Comparison of ENCODE assay signal across 9 cellular contexts in genomic region chr1:162696286-162696862, GRCh38.
A peak's percentile ranks its signal among the peaks of the same experiment; 100 is the strongest.
DNase-seq lines count a peak whose midpoint lies in the region; ATAC-seq and TF ChIP-seq lines count a peak whose summit lies in the region.
"Had no signal": no experiment of that assay in that cellular context is flagged by ENCODE, and none has a peak within 500 bp of the region (broad histone marks: within the 10 kb centered on the region; RNA-seq: fewer than 3 reads in every experiment).

No MANE protein-coding gene starts in this region.

- TF ChIP-seq CTCF in LNCaP clone FGC (IDR thresholded peaks at IDR 0.05; ENCODE audit: control insufficient read depth, extremely low read depth, insufficient read depth) (no peak), omental fat pad (IDR thresholded peaks at IDR 0.05) (no peak)

- no peak overlapping the region for H3K4me3 ChIP-seq in LNCaP clone FGC (ENCODE audit: low read depth, low read length)

- peak; percentile 90 for ATAC-seq in omental fat pad (ENCODE audit: low FRiP score)
- no peak for ATAC-seq in GM21528 (IDR thresholded peaks at IDR 0.05; ENCODE audit: low FRiP score, unreplicated experiment)
- no peak for ATAC-seq in HG03097 (IDR thresholded peaks at IDR 0.05; ENCODE audit: low FRiP score, unreplicated experiment)
- ATAC-seq in GM21737 (IDR thresholded peaks at IDR 0.05; ENCODE audit: unreplicated experiment): no peak

- DNase-seq in LNCaP clone FGC (ENCODE audit: low read depth) (peak; percentile 91), SK-N-DZ (ENCODE audit: low spot score) (peak; percentile 96), foreskin melanocyte (peak; percentile 53), omental fat pad (ENCODE audit: low spot score) (no peak), NAMALWA (ENCODE audit: low spot score) (no peak)
- DNase-seq: activated B cell treated with CpG ODN at 0.5 μM for 24 hours had no signal

Comparison
In these comparisons a context has a peak if more than half of its experiments do, and no peak if none do; other contexts are left out.
1. DNase-seq: peak in LNCaP clone FGC (single experiment), SK-N-DZ (single experiment) and foreskin melanocyte (single experiment); none in omental fat pad (single experiment) and NAMALWA (single experiment).